In genomic region chr2:27214936-27215335, GRCh38 we compare ENCODE assay signal across 10 cellular contexts. TPM values are rescaled to one million over a fixed set of nuclear protein-coding genes. Genes with fewer than 3 reads are reported as not detected.
"Had no signal": no experiment of that assay in that cellular context is flagged by ENCODE, and none has a peak within 500 bp of the region (broad histone marks: within the 10 kb centered on the region; RNA-seq: fewer than 3 reads in every experiment).

No MANE protein-coding gene starts in this region.

- H3K27ac Mint-ChIP-seq: activated CD8-positive, alpha-beta T cell treated with anti-CD3 and anti-CD28 coated beads, Interleukin-2, amount 10 ng/mL, durations not matched to agents 7 days and 5 days had no signal

- H3K4me2 ChIP-seq: hepatocyte, smooth muscle cell had no signal

- H3K27ac ChIP-seq: esophagus muscularis mucosa, hepatocyte, WERI-Rb-1 had no signal

- H3K27me3 ChIP-seq: esophagus muscularis mucosa, gastrocnemius medialis, hepatocyte had no signal

- H3K9me3 ChIP-seq: esophagus muscularis mucosa, gastrocnemius medialis had no signal

- H3K4me3 Mint-ChIP-seq: activated CD8-positive, alpha-beta T cell treated with anti-CD3 and anti-CD28 coated beads, Interleukin-2, amount 10 ng/mL, durations not matched to agents 7 days and 5 days had no signal

- H3K4me3 ChIP-seq: esophagus muscularis mucosa, gastrocnemius medialis, hepatocyte, smooth muscle cell had no signal

- H2AFZ ChIP-seq: hepatocyte had no signal

- DNase-seq: activated CD4-positive, alpha-beta T cell treated with anti-CD3 and anti-CD28 coated beads for 48 hours; activated CD8-positive, alpha-beta memory T cell treated with anti-CD3 and anti-CD28 coated beads, Interleukin-2, amount 50 U/mL, for 48 hours; activated CD8-positive, alpha-beta T cell treated with anti-CD3 and anti-CD28 coated beads, Interleukin-2, amount 10 ng/mL, durations not matched to agents 7 days and 5 days; gastrocnemius medialis; posterior cingulate gyrus; T1000; WERI-Rb-1 had no signal

RNA-seq across cellular contexts. Expression of gene SLC30A3, which starts 47.9 kb away (rescaled TPM):
- total RNA-seq: activated CD8-positive, alpha-beta T cell treated with anti-CD3 and anti-CD28 coated beads, Interleukin-2, amount 10 ng/mL, durations not matched to agents 7 days and 5 days; esophagus muscularis mucosa; smooth muscle cell had no signal
- polyA plus RNA-seq: hepatocyte had no signal
